In the genomic region with DNA sequence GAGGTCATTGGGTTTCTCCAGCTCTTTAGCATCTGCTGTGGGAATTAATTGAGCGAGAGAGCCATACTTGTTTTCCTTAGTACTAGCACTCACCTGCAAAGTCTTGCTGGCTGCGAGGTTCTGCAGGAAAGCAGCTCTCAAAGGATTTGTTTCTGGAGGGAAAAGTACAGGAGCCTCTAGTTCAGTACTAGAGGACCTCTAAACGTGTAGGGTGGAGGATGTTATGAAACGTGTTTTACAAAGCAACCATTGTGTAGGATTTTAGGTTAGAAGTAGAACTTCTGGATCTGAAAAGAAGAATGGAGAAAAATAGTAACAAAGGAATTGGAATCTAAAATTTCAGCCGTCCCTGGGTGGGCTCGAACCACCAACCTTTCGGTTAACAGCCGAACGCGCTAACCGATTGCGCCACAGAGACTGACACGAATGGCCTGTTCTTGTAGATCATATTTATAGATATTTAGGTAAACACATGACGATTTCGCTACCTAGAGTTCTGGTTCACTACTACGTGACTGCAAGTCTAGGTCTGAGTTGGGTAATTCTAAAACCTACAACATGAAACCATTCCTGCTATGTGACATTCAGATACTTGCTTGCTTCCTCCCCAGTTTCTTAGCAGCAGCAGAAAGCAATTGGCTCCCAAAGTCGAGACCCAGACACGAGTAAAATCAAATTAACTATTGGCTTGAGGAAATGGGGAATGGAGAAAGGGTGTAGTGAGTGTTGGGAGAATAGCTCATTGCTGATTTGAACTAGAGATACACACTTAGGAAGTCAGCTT, we compare ENCODE assay signal across 1 cellular context.
TF ChIP-seq lines count a peak whose summit lies in the region.

No MANE protein-coding gene starts in this region.

TF ChIP-seq in K562, 482 proteins besides CTCF, POLR2A, EP300 and RAD21 (continued from another document):
- TF ChIP-seq ZNF407 (IDR thresholded peaks at IDR 0.05; ENCODE audit: low read depth): peak; percentile 77
- TF ChIP-seq, protein P1, sequence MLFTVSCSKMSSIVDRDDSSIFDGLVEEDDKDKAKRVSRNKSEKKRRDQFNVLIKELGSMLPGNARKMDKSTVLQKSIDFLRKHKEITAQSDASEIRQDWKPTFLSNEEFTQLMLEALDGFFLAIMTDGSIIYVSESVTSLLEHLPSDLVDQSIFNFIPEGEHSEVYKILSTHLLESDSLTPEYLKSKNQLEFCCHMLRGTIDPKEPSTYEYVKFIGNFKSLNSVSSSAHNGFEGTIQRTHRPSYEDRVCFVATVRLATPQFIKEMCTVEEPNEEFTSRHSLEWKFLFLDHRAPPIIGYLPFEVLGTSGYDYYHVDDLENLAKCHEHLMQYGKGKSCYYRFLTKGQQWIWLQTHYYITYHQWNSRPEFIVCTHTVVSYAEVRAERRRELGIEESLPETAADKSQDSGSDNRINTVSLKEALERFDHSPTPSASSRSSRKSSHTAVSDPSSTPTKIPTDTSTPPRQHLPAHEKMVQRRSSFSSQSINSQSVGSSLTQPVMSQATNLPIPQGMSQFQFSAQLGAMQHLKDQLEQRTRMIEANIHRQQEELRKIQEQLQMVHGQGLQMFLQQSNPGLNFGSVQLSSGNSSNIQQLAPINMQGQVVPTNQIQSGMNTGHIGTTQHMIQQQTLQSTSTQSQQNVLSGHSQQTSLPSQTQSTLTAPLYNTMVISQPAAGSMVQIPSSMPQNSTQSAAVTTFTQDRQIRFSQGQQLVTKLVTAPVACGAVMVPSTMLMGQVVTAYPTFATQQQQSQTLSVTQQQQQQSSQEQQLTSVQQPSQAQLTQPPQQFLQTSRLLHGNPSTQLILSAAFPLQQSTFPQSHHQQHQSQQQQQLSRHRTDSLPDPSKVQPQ (CRISPR knock-in tag; IDR thresholded peaks at IDR 0.05; ENCODE audit: borderline replicate concordance): no peak
- peak; percentile 84 for TF ChIP-seq TEAD4 (IDR thresholded peaks at IDR 0.05; ENCODE audit: low read length)
- TF ChIP-seq TEAD4 (CRISPR knock-in tag; IDR thresholded peaks at IDR 0.05; ENCODE audit: borderline replicate concordance): no peak
- TF ChIP-seq, protein P2, sequence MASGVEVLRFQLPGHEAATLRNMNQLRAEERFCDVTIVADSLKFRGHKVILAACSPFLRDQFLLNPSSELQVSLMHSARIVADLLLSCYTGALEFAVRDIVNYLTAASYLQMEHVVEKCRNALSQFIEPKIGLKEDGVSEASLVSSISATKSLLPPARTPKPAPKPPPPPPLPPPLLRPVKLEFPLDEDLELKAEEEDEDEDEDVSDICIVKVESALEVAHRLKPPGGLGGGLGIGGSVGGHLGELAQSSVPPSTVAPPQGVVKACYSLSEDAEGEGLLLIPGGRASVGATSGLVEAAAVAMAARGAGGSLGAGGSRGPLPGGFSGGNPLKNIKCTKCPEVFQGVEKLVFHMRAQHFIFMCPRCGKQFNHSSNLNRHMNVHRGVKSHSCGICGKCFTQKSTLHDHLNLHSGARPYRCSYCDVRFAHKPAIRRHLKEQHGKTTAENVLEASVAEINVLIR (CRISPR knock-in tag; IDR thresholded peaks at IDR 0.05): peak; percentile 37; the same call in 1 of the 2 replicates
- TF ChIP-seq JUNB (CRISPR knock-in tag; conservative IDR thresholded peaks at IDR 0.05): no peak
- TF ChIP-seq, protein P3, sequence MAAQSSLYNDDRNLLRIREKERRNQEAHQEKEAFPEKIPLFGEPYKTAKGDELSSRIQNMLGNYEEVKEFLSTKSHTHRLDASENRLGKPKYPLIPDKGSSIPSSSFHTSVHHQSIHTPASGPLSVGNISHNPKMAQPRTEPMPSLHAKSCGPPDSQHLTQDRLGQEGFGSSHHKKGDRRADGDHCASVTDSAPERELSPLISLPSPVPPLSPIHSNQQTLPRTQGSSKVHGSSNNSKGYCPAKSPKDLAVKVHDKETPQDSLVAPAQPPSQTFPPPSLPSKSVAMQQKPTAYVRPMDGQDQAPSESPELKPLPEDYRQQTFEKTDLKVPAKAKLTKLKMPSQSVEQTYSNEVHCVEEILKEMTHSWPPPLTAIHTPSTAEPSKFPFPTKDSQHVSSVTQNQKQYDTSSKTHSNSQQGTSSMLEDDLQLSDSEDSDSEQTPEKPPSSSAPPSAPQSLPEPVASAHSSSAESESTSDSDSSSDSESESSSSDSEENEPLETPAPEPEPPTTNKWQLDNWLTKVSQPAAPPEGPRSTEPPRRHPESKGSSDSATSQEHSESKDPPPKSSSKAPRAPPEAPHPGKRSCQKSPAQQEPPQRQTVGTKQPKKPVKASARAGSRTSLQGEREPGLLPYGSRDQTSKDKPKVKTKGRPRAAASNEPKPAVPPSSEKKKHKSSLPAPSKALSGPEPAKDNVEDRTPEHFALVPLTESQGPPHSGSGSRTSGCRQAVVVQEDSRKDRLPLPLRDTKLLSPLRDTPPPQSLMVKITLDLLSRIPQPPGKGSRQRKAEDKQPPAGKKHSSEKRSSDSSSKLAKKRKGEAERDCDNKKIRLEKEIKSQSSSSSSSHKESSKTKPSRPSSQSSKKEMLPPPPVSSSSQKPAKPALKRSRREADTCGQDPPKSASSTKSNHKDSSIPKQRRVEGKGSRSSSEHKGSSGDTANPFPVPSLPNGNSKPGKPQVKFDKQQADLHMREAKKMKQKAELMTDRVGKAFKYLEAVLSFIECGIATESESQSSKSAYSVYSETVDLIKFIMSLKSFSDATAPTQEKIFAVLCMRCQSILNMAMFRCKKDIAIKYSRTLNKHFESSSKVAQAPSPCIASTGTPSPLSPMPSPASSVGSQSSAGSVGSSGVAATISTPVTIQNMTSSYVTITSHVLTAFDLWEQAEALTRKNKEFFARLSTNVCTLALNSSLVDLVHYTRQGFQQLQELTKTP (IDR thresholded peaks at IDR 0.05; ENCODE audit: low read depth in 1 of 2, partially characterized antibody in 2 of 2): peak in 1 of 2 experiments; percentile 78
- TF ChIP-seq MAZ (CRISPR knock-in tag; conservative IDR thresholded peaks at IDR 0.05 in 1 of 2, IDR thresholded peaks at IDR 0.05 in 1 of 2): peak; percentile 21 to 56; a peak in 3 of 4 replicates
- TF ChIP-seq, protein P4, sequence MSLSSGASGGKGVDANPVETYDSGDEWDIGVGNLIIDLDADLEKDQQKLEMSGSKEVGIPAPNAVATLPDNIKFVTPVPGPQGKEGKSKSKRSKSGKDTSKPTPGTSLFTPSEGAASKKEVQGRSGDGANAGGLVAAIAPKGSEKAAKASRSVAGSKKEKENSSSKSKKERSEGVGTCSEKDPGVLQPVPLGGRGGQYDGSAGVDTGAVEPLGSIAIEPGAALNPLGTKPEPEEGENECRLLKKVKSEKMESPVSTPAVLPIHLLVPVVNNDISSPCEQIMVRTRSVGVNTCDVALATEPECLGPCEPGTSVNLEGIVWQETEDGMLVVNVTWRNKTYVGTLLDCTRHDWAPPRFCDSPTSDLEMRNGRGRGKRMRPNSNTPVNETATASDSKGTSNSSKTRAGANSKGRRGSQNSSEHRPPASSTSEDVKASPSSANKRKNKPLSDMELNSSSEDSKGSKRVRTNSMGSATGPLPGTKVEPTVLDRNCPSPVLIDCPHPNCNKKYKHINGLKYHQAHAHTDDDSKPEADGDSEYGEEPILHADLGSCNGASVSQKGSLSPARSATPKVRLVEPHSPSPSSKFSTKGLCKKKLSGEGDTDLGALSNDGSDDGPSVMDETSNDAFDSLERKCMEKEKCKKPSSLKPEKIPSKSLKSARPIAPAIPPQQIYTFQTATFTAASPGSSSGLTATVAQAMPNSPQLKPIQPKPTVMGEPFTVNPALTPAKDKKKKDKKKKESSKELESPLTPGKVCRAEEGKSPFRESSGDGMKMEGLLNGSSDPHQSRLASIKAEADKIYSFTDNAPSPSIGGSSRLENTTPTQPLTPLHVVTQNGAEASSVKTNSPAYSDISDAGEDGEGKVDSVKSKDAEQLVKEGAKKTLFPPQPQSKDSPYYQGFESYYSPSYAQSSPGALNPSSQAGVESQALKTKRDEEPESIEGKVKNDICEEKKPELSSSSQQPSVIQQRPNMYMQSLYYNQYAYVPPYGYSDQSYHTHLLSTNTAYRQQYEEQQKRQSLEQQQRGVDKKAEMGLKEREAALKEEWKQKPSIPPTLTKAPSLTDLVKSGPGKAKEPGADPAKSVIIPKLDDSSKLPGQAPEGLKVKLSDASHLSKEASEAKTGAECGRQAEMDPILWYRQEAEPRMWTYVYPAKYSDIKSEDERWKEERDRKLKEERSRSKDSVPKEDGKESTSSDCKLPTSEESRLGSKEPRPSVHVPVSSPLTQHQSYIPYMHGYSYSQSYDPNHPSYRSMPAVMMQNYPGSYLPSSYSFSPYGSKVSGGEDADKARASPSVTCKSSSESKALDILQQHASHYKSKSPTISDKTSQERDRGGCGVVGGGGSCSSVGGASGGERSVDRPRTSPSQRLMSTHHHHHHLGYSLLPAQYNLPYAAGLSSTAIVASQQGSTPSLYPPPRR (CRISPR knock-in tag; IDR thresholded peaks at IDR 0.05; ENCODE audit: borderline replicate concordance): no peak
- peak; percentile 77; the same call in 1 of the 2 replicates for TF ChIP-seq MTA1 (IDR thresholded peaks at IDR 0.05; ENCODE audit: borderline replicate concordance)
- no peak for TF ChIP-seq TCFL5 (CRISPR knock-in tag; conservative IDR thresholded peaks at IDR 0.05)
- TF ChIP-seq PKNOX1 (IDR thresholded peaks at IDR 0.05): peak; percentile 36; the same call in 1 of the 2 replicates
- peak; percentile 92 for TF ChIP-seq ETS1 (conservative IDR thresholded peaks at IDR 0.05; ENCODE audit: control insufficient read depth, low read depth, low read length)
TF ChIP-seq in K562: peak in this region for 103.
